ENCODE assay signal across 1 cellular context in the genomic region with DNA sequence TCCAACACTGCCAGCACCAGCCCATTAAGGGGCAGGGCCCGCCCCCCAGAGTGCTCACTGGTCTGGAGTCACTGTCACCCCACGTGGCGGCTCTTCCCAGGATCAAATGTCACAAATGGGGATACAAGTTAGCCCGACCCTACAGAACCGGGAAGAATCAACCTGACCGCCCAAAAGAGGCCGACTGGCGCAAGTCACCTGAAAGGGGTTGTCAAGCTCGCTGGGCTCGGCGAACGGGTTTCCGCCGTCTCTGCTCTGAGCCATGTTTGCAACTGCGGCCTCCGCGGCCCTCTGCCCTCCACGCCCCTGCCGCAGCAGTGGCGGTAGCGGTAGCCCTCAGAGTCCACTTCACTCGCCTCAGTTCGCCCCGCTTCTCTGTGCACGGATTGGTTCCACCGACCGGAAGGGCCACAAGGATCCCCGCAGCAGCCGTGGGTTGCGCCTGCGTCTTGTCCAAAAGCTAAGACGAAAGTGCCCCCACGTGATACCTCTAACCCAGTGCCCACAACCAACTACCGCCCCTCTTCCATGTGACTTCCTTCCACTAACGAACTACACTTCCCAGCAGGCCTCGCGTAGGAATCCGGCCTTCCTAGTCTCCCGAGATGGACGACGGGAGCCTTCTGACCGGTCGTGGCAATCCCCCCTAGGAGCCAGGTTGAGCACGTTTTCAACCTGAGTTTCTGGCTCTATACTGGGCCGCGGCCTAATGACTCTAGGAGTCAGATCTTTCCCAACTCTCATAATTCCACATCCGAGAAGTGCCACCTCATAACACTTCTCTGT.
TF ChIP-seq lines count a peak whose summit lies in the region.

Gene SCAMP3 (minus strand): TSS at position 473 of the 786 bp plus-strand sequence. CDS start 209 bp downstream, at position 264.

TF ChIP-seq in HepG2, 621 proteins besides CTCF, POLR2A, EP300 and RAD21 (continued from another document and continues in another):
- 0 out of 2 replicates have a peak, but pooled peaks have one; percentile 39 for TF ChIP-seq GATA4 (IDR thresholded peaks at IDR 0.05; ENCODE audit: borderline replicate concordance, low read depth)
- no peak for TF ChIP-seq CHD4 (IDR thresholded peaks at IDR 0.05; ENCODE audit: borderline replicate concordance, low read length)
- TF ChIP-seq, protein P1, sequence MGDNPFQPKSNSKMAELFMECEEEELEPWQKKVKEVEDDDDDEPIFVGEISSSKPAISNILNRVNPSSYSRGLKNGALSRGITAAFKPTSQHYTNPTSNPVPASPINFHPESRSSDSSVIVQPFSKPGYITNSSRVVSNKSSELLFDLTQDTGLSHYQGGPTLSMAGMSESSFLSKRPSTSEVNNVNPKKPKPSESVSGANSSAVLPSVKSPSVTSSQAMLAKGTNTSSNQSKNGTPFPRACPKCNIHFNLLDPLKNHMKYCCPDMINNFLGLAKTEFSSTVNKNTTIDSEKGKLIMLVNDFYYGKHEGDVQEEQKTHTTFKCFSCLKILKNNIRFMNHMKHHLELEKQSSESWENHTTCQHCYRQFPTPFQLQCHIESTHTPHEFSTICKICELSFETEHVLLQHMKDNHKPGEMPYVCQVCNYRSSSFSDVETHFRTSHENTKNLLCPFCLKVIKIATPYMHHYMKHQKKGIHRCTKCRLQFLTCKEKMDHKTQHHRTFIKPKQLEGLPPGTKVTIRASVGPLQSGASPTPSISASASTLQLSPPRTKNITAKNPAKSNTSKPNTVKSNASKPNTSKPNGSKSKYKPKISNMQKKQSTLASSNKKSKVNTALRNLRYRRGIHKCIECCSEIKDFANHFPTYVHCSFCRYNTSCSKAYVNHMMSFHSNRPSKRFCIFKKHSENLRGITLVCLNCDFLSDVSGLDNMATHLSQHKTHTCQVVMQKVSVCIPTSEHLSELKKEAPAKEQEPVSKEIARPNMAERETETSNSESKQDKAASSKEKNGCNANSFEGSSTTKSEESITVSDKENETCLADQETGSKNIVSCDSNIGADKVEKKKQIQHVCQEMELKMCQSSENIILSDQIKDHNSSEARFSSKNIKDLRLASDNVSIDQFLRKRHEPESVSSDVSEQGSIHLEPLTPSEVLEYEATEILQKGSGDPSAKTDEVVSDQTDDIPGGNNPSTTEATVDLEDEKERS (CRISPR knock-in tag; IDR thresholded peaks at IDR 0.05), result peak; percentile 35; the same call in 1 of the 2 replicates
- TF ChIP-seq E2F2 (CRISPR knock-in tag; IDR thresholded peaks at IDR 0.05; ENCODE audit: borderline replicate concordance), result no peak
- peak; percentile 20; the same call in 1 of the 2 replicates for TF ChIP-seq ZNF547 (CRISPR knock-in tag; IDR thresholded peaks at IDR 0.05)
- no peak for TF ChIP-seq MTA3 (CRISPR knock-in tag; IDR thresholded peaks at IDR 0.05)
- TF ChIP-seq KLF9 (CRISPR knock-in tag; IDR thresholded peaks at IDR 0.05; ENCODE audit: low read depth), result peak; percentile 25; the same call in 1 of the 2 replicates
- peak; percentile 92 for TF ChIP-seq KDM5B (CRISPR knock-in tag; IDR thresholded peaks at IDR 0.05; ENCODE audit: borderline replicate concordance)
- TF ChIP-seq TEAD2 (CRISPR knock-in tag; IDR thresholded peaks at IDR 0.05), result no peak
- TF ChIP-seq ZNF607 (CRISPR knock-in tag; IDR thresholded peaks at IDR 0.05; ENCODE audit: borderline replicate concordance), result peak; percentile 83
- TF ChIP-seq, protein P2, sequence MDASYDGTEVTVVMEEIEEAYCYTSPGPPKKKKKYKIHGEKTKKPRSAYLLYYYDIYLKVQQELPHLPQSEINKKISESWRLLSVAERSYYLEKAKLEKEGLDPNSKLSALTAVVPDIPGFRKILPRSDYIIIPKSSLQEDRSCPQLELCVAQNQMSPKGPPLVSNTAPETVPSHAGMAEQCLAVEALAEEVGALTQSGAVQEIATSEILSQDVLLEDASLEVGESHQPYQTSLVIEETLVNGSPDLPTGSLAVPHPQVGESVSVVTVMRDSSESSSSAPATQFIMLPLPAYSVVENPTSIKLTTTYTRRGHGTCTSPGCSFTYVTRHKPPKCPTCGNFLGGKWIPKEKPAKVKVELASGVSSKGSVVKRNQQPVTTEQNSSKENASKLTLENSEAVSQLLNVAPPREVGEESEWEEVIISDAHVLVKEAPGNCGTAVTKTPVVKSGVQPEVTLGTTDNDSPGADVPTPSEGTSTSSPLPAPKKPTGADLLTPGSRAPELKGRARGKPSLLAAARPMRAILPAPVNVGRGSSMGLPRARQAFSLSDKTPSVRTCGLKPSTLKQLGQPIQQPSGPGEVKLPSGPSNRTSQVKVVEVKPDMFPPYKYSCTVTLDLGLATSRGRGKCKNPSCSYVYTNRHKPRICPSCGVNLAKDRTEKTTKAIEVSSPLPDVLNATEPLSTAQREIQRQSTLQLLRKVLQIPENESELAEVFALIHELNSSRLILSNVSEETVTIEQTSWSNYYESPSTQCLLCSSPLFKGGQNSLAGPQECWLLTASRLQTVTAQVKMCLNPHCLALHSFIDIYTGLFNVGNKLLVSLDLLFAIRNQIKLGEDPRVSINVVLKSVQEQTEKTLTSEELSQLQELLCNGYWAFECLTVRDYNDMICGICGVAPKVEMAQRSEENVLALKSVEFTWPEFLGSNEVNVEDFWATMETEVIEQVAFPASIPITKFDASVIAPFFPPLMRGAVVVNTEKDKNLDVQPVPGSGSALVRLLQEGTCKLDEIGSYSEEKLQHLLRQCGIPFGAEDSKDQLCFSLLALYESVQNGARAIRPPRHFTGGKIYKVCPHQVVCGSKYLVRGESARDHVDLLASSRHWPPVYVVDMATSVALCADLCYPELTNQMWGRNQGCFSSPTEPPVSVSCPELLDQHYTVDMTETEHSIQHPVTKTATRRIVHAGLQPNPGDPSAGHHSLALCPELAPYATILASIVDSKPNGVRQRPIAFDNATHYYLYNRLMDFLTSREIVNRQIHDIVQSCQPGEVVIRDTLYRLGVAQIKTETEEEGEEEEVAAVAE (CRISPR knock-in tag; IDR thresholded peaks at IDR 0.05; ENCODE audit: borderline replicate concordance), result peak; percentile 87; the same call in 1 of the 2 replicates
- TF ChIP-seq RBFOX2 (IDR thresholded peaks at IDR 0.05; ENCODE audit: low read depth, low read length), result peak; percentile 84
- TF ChIP-seq, protein P3, sequence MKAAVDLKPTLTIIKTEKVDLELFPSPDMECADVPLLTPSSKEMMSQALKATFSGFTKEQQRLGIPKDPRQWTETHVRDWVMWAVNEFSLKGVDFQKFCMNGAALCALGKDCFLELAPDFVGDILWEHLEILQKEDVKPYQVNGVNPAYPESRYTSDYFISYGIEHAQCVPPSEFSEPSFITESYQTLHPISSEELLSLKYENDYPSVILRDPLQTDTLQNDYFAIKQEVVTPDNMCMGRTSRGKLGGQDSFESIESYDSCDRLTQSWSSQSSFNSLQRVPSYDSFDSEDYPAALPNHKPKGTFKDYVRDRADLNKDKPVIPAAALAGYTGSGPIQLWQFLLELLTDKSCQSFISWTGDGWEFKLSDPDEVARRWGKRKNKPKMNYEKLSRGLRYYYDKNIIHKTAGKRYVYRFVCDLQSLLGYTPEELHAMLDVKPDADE (CRISPR knock-in tag; IDR thresholded peaks at IDR 0.05), result no peak
- peak; percentile 100 for TF ChIP-seq KDM2A (CRISPR knock-in tag; IDR thresholded peaks at IDR 0.05; ENCODE audit: borderline replicate concordance, low read depth)
- TF ChIP-seq MXD4 (CRISPR knock-in tag; IDR thresholded peaks at IDR 0.05), result peak; percentile 80
- TF ChIP-seq ZNF546 (CRISPR knock-in tag; conservative IDR thresholded peaks at IDR 0.05), result no peak; the same call in 1 of the 2 replicates
- TF ChIP-seq SETDB1 (CRISPR knock-in tag; IDR thresholded peaks at IDR 0.05; ENCODE audit: borderline replicate concordance), result no peak
- TF ChIP-seq, protein P4, sequence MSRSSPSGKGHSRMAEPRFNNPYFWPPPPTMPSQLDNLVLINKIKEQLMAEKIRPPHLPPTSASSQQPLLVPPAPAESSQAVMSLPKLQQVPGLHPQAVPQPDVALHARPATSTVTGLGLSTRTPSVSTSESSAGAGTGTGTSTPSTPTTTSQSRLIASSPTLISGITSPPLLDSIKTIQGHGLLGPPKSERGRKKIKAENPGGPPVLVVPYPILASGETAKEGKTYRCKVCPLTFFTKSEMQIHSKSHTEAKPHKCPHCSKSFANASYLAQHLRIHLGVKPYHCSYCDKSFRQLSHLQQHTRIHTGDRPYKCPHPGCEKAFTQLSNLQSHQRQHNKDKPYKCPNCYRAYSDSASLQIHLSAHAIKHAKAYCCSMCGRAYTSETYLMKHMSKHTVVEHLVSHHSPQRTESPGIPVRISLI (CRISPR knock-in tag; IDR thresholded peaks at IDR 0.05; ENCODE audit: borderline replicate concordance), result peak; percentile 37; the same call in 1 of the 2 replicates
- peak; percentile 69; the same call in 1 of the 2 replicates for TF ChIP-seq ARHGAP35 (CRISPR knock-in tag; IDR thresholded peaks at IDR 0.05; ENCODE audit: borderline replicate concordance)
- peak; percentile 73 for TF ChIP-seq YY1 (IDR thresholded peaks at IDR 0.05; ENCODE audit: insufficient read depth, insufficient replicate concordance, low read depth, low read length)
- TF ChIP-seq ZBTB49 (CRISPR knock-in tag; IDR thresholded peaks at IDR 0.05; ENCODE audit: borderline replicate concordance), result no peak
- TF ChIP-seq, protein P5, sequence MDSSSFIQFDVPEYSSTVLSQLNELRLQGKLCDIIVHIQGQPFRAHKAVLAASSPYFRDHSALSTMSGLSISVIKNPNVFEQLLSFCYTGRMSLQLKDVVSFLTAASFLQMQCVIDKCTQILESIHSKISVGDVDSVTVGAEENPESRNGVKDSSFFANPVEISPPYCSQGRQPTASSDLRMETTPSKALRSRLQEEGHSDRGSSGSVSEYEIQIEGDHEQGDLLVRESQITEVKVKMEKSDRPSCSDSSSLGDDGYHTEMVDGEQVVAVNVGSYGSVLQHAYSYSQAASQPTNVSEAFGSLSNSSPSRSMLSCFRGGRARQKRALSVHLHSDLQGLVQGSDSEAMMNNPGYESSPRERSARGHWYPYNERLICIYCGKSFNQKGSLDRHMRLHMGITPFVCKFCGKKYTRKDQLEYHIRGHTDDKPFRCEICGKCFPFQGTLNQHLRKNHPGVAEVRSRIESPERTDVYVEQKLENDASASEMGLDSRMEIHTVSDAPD (CRISPR knock-in tag; IDR thresholded peaks at IDR 0.05), result no peak
- TF ChIP-seq IRX3 (CRISPR knock-in tag; IDR thresholded peaks at IDR 0.05; ENCODE audit: borderline replicate concordance, low read depth), result peak; percentile 87; the same call in 1 of the 2 replicates
- TF ChIP-seq ZBTB44 (CRISPR knock-in tag; IDR thresholded peaks at IDR 0.05), result no peak
- TF ChIP-seq ZNF567 (CRISPR knock-in tag; IDR thresholded peaks at IDR 0.05; ENCODE audit: borderline replicate concordance), result peak; percentile 29; the same call in 1 of the 2 replicates
- peak; percentile 53 for TF ChIP-seq PITX1 (CRISPR knock-in tag; IDR thresholded peaks at IDR 0.05)
- peak; percentile 36; the same call in 1 of the 2 replicates for TF ChIP-seq YEATS4 (CRISPR knock-in tag; IDR thresholded peaks at IDR 0.05; ENCODE audit: borderline replicate concordance)
- peak; percentile 20; the same call in 1 of the 2 replicates for TF ChIP-seq ESRRA (CRISPR knock-in tag; IDR thresholded peaks at IDR 0.05; ENCODE audit: low read depth)
- TF ChIP-seq ZNF629 (CRISPR knock-in tag; conservative IDR thresholded peaks at IDR 0.05), result no peak
- TF ChIP-seq, protein P6, sequence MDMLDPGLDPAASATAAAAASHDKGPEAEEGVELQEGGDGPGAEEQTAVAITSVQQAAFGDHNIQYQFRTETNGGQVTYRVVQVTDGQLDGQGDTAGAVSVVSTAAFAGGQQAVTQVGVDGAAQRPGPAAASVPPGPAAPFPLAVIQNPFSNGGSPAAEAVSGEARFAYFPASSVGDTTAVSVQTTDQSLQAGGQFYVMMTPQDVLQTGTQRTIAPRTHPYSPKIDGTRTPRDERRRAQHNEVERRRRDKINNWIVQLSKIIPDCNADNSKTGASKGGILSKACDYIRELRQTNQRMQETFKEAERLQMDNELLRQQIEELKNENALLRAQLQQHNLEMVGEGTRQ (IDR thresholded peaks at IDR 0.05; ENCODE audit: low read depth, low read length), result peak; percentile 98
- TF ChIP-seq, protein P6 (CRISPR knock-in tag; IDR thresholded peaks at IDR 0.05; ENCODE audit: borderline replicate concordance), result peak; percentile 98; the same call in 1 of the 2 replicates
- TF ChIP-seq ZKSCAN8 (CRISPR knock-in tag; IDR thresholded peaks at IDR 0.05; ENCODE audit: borderline replicate concordance), result no peak; the same call in 1 of the 2 replicates
